17 cellular contexts compared by ENCODE assay signal in the genomic region with DNA sequence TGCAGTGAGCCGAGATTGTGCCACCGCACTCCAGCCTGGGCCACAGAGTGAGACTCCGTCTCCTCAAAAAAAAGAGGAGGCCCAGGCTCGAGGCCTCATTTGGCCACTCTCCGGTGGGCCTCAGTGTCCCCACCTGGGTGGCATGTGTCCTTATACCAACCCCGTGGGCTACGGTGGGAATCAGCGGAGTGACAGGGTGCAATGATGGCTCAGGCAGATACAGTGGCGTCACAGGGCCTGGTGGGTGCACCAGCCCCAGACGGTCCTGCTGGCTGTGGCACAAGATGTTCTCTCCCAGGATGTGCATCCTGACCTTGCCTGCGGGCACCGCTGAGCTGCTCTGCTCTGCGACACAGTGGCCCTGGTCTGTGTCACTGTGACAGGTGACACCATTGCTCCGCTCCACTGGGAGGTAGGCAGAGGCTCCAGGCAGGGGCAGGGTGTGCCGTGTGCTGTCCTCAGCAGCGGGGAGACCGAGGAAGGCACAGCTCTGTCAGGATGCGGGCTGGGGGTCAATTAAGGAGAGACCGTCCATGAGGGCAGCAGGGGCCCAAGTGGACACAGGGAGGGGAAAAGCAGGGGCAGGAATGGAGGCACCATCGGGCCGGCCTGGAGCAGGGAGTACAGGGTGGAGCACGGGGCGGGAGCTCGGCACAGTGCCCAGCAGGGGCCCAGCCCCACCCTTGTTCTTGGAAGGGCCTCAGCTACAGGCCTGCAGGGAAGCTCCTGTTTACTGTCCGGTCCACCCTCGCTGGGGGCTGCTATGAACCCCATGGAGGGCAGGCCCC. TPM values are rescaled to one million over a fixed set of nuclear protein-coding genes. Genes with fewer than 3 reads are reported as not detected.
DNase-seq lines count a peak whose midpoint lies in the region; ATAC-seq, FAIRE-seq and TF ChIP-seq lines count a peak whose summit lies in the region.
"Had no signal": no experiment of that assay in that cellular context is flagged by ENCODE, and none has a peak within 500 bp of the region (broad histone marks: within the 10 kb centered on the region; RNA-seq: fewer than 3 reads in every experiment).

No MANE protein-coding gene starts in this region.

- no TSS peak for BruUV-seq in MCF 10A (replicated peaks; lab: Mats Ljungman, UMichigan)

- H3K27ac ChIP-seq in breast epithelium (peak overlapping the region in 1 of 2 donors; percentile 32), RWPE1 (peak overlapping the region; percentile 82), small intestine (ENCODE audit: low read depth in 1 of 2, low read length in 1 of 2) (no peak overlapping the region)
- H3K27ac ChIP-seq: C4-2B had no signal

- no peaks in the 10 kb centered on the region for H3K9me3 Mint-ChIP-seq in MCF 10A (ENCODE audit: unreplicated experiment)
- no peaks in the 10 kb centered on the region for H3K9me3 Mint-ChIP-seq in stimulated activated memory B cell treated with anti-CD40 and anti-IgM and Interleukin-4, amounts not matched to agents 10 μg/mL and 1 μg/mL and 100 μg/mL, for 72 hours

- DNase-seq in MCF 10A (ENCODE audit: unreplicated experiment) (peak; percentile 54), breast epithelium (ENCODE audit: low spot score in 2 of 2) (no peak), RWPE1 (ENCODE audit: low spot score) (peak; percentile 54), erythroblast (lab: John Stamatoyannopoulos, UW) (peak; percentile 53 to 61), small intestine (peak; percentile 36), SIG-M5 (lab: John Stamatoyannopoulos, UW) (no peak), NCI-H1417 treated with DMSO at 0.1 percent for 48 hours (lab: John Stamatoyannopoulos, UW) (no peak)
- DNase-seq: 8988T, DMS153, EL, NCI-H1694, NCI-H2107, NCI-H226, NCI-H748 treated with DMSO at 0.1 percent for 48 hours had no signal

- peaks cover 21% of the 10 kb centered on the region for H3K27me3 Mint-ChIP-seq in MCF 10A (ENCODE audit: insufficient read depth, unreplicated experiment)
- peaks cover 53% of the 10 kb centered on the region for H3K27me3 Mint-ChIP-seq in stimulated activated memory B cell treated with anti-CD40 and anti-IgM and Interleukin-4, amounts not matched to agents 10 μg/mL and 1 μg/mL and 100 μg/mL, for 72 hours

- H3K9me3 ChIP-seq in breast epithelium (no peaks in the 10 kb centered on the region), small intestine (ENCODE audit: control insufficient read depth, low read depth) (no peaks in the 10 kb centered on the region)

- no peak for TF ChIP-seq CTCF in MCF 10A (IDR thresholded peaks at IDR 0.05; ENCODE audit: unreplicated experiment)
- no peak for TF ChIP-seq CTCF in breast epithelium (IDR thresholded peaks at IDR 0.05)
- TF ChIP-seq CTCF in RWPE1 (conservative IDR thresholded peaks at IDR 0.05; ENCODE audit: low read depth): no peak

- no peak overlapping the region for H3K27ac Mint-ChIP-seq in MCF 10A (ENCODE audit: low read depth, unreplicated experiment)
- no peak overlapping the region for H3K27ac Mint-ChIP-seq in stimulated activated memory B cell treated with anti-CD40 and anti-IgM and Interleukin-4, amounts not matched to agents 10 μg/mL and 1 μg/mL and 100 μg/mL, for 72 hours

- WGBS in small intestine, 3 donors: 35 to 72% (median 54%) methylated on average over 23 to 26 of the region's 26 CpGs

- FAIRE-seq in small intestine (lab: Jason Lieb, UNC): no peak
- FAIRE-seq: H54 had no signal

- no peak overlapping the region for H3K4me3 Mint-ChIP-seq in MCF 10A (ENCODE audit: unreplicated experiment)
- H3K4me3 Mint-ChIP-seq in stimulated activated memory B cell treated with anti-CD40 and anti-IgM and Interleukin-4, amounts not matched to agents 10 μg/mL and 1 μg/mL and 100 μg/mL, for 72 hours: no peak overlapping the region

- H3K36me3 ChIP-seq in breast epithelium (no peaks in the 10 kb centered on the region), small intestine (ENCODE audit: control insufficient read depth in 2 of 2, insufficient read depth in 2 of 2, low read length in 2 of 2) (no peaks in the 10 kb centered on the region)

- intact Hi-C loops in MCF 10A (cut with micrococcal nuclease): no loop called here
- intact Hi-C loops in breast epithelium (cut with DNase I; ENCODE audit: low total_unique reads): no loop called here

- H3K27me3 ChIP-seq in breast epithelium (peaks cover 0 to 5% of the 10 kb centered on the region in 2 donors), small intestine (ENCODE audit: control insufficient read depth in 2 of 2, insufficient read depth in 2 of 2, low read length in 2 of 2) (peaks cover 0 to 8% of the 10 kb centered on the region in 2 donors)

- POLR2A ChIA-PET in MCF 10A (lab: Yijun Ruan, JAX): interaction anchor here (0.9 to 1.2 kb wide), 4 partner anchors 18 to 207 kb away, joined by 3 to 6 read pairs (median 4); a partner anchor contains a TSS
- POLR2A ChIA-PET in RWPE1 (lab: Yijun Ruan, JAX; ENCODE audit: low non-redundant PET): no interaction called here

- CTCF ChIA-PET in MCF 10A (lab: Yijun Ruan, JAX) (interaction anchor here (0.6 to 4.4 kb wide), 17 partner anchors 8 to 671 kb away, joined by 3 to 34 read pairs (median 6); a partner anchor contains a TSS), RWPE1 (lab: Yijun Ruan, JAX) (interaction anchor here (0.5 to 4.4 kb wide), 11 partner anchors 15 to 264 kb away, joined by 3 to 36 read pairs (median 8); no protein-coding TSS in a partner anchor)

- no peak for ATAC-seq in stimulated activated memory B cell treated with anti-CD40 and anti-IgM and Interleukin-4, amounts not matched to agents 10 μg/mL and 1 μg/mL and 100 μg/mL, for 72 hours

- no peak for TF ChIP-seq POLR2A in breast epithelium (IDR thresholded peaks at IDR 0.05)
- no peak for TF ChIP-seq POLR2A in erythroblast (IDR thresholded peaks at IDR 0.05; ENCODE audit: low read length)

- H3K36me3 Mint-ChIP-seq in MCF 10A (ENCODE audit: insufficient read depth, unreplicated experiment): no peaks in the 10 kb centered on the region
- H3K36me3 Mint-ChIP-seq in stimulated activated memory B cell treated with anti-CD40 and anti-IgM and Interleukin-4, amounts not matched to agents 10 μg/mL and 1 μg/mL and 100 μg/mL, for 72 hours: no peaks in the 10 kb centered on the region

- H3K4me1 Mint-ChIP-seq in MCF 10A (ENCODE audit: insufficient read depth, unreplicated experiment): peaks cover 24% of the 10 kb centered on the region
- peaks cover 18% of the 10 kb centered on the region for H3K4me1 Mint-ChIP-seq in stimulated activated memory B cell treated with anti-CD40 and anti-IgM and Interleukin-4, amounts not matched to agents 10 μg/mL and 1 μg/mL and 100 μg/mL, for 72 hours

- H3K4me3 ChIP-seq in breast epithelium (no peak overlapping the region), small intestine (ENCODE audit: low read depth in 1 of 2, low read length in 2 of 2) (no peak overlapping the region)

- H3K4me1 ChIP-seq in breast epithelium: no peaks in the 10 kb centered on the region
- no peaks in the 10 kb centered on the region for H3K4me1 ChIP-seq in small intestine (ENCODE audit: control insufficient read depth in 2 of 2, insufficient read depth in 1 of 2, low read depth in 1 of 2, low read length in 1 of 2)

RNA-seq across cellular contexts. Expression of a gene that starts 21.7 kb away (rescaled TPM):
- 0.20 and 1.1 TPM in 2 replicates for total RNA-seq in MCF 10A (2022)
- not detected for total RNA-seq in breast epithelium
- polyA plus RNA-seq in small intestine: 1 to 10 TPM in 1 of 3 donors, not detected in 2; 1.7 TPM

RNA-seq across cellular contexts. Expression of a gene that starts 32.3 kb away (rescaled TPM):
- total RNA-seq in MCF 10A (2022) (not detected in 2 replicates), breast epithelium (not detected)
- 100 to 1,000 TPM in 1 of 3 donors, 10 to 100 TPM in 1, under 1 TPM in 1; 0.58 to 124 (median 60.8) TPM for polyA plus RNA-seq in small intestine

RNA-seq across cellular contexts. Expression of a gene that starts 54.1 kb away (rescaled TPM):
- total RNA-seq in MCF 10A (2022) (0.29 and 0.35 TPM in 2 replicates), breast epithelium (10 to 100 TPM; 13.6 to 65.7 (median 65.2) TPM)
- 10 to 100 TPM in 1 of 3 donors, under 1 TPM in 2; 0.45 to 20.4 (median 0.81) TPM for polyA plus RNA-seq in small intestine

Comparison
In these comparisons a context has a peak if more than half of its experiments do, and no peak if none do; other contexts are left out.
1. DNase-seq: peak in MCF 10A (single experiment), RWPE1 (single experiment), erythroblast (2 of 2) and small intestine (single experiment); none in breast epithelium (0 of 2), SIG-M5 (single experiment) and NCI-H1417 treated with DMSO at 0.1 percent for 48 hours (single experiment).
2. RNA of a gene that starts 54.1 kb away (total RNA-seq): 13.6 to 65.7 TPM in breast epithelium; 0.29 to 0.35 TPM in MCF 10A; every median in the first group is over 10 times any median in the second.